13 cellular contexts compared by ENCODE assay signal in the genomic region with DNA sequence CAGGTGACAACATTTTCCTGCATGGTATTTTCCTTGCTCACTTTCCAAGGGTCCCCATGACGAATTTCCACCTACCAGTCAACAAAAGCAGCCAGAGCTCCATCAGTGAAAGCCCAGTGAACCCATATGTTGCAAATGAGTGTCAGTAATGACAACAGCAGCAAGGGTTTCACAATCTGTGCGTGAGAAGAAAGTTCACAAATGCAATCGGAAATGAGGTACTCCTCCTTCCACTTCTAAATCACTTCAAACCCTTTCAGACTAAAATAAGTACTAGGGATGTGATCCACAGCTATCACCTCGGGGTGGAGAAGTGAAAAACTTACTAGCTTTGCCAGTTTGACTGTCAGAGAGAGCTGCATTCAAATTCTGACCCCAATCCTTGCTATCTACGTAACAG. TPM values are rescaled to one million over a fixed set of nuclear protein-coding genes. Genes with fewer than 3 reads are reported as not detected.
DNase-seq lines count a peak whose midpoint lies in the region; ATAC-seq, FAIRE-seq and TF ChIP-seq lines count a peak whose summit lies in the region.
"Had no signal": no experiment of that assay in that cellular context is flagged by ENCODE, and none has a peak within 500 bp of the region (broad histone marks: within the 10 kb centered on the region; RNA-seq: fewer than 3 reads in every experiment).

No MANE protein-coding gene starts in this region.

- H3K4me1 Mint-ChIP-seq in effector memory CD8-positive, alpha-beta T cell (ENCODE audit: low read depth in 2 of 2): peaks cover under 1 to 5% of the 10 kb centered on the region in 2 donors
- H3K4me1 Mint-ChIP-seq: brain had no signal

- RAD21 ChIA-PET in GM12878 (lab: Charles Lee; ENCODE audit: unreplicated experiment): interaction anchor here (0.7 to 2.2 kb wide), 4 partner anchors 9 to 28 kb away, joined by 3 to 8 read pairs (median 4); no protein-coding TSS in a partner anchor

- no peaks in the 10 kb centered on the region for H3K79me2 ChIP-seq in GM12878 (ENCODE audit: control insufficient read depth, insufficient read depth, low read length)

- H3K9me3 Mint-ChIP-seq in effector memory CD8-positive, alpha-beta T cell: no peaks in the 10 kb centered on the region
- H3K9me3 Mint-ChIP-seq: brain had no signal

- peaks cover 34 to 36% of the 10 kb centered on the region in 2 donors for H3K27me3 Mint-ChIP-seq in effector memory CD8-positive, alpha-beta T cell
- H3K27me3 Mint-ChIP-seq: brain had no signal

- SMC1A ChIA-PET in GM12878 (lab: Charles Lee; ENCODE audit: uncharacterized antibody, unreplicated experiment): interaction anchor here (0.7 to 2.1 kb wide), 7 partner anchors 9 to 91 kb away, joined by 3 to 9 read pairs (median 5); no protein-coding TSS in a partner anchor

- H3K27ac ChIP-seq in GM12878 (ENCODE audit: control insufficient read depth, insufficient read depth): no peak overlapping the region
- H3K27ac ChIP-seq: SK-N-MC, skin epidermis had no signal

- no peak overlapping the region for H3K9ac ChIP-seq in GM12878 (ENCODE audit: control insufficient read depth, insufficient read depth, low read length)

- H3K9me3 ChIP-seq in GM12878 (replicated peaks; ENCODE audit: control insufficient read depth, insufficient read depth, low read length): peaks cover 2% of the 10 kb centered on the region; the same call in 1 of the 3 replicates

- H3K36me3 Mint-ChIP-seq in effector memory CD8-positive, alpha-beta T cell (ENCODE audit: insufficient read depth): no peaks in the 10 kb centered on the region
- H3K36me3 Mint-ChIP-seq: brain had no signal

- H3K27me3 ChIP-seq in GM12878 (replicated peaks in 1 of 2; ENCODE audit: control insufficient read depth in 2 of 2, insufficient read depth in 2 of 2, low read length in 1 of 2): no peaks in the 10 kb centered on the region

- DNase-seq in AG09309 (ENCODE audit: low read depth): peak; percentile 85
- DNase-seq in GM12878 (ENCODE audit: low read depth, low spot score): peak; percentile 33
- no peak for DNase-seq in stimulated activated naive CD4-positive, alpha-beta T cell (lab: John Stamatoyannopoulos, UW)
- DNase-seq in effector memory CD8-positive, alpha-beta T cell: no peak
- DNase-seq in COLO668 (lab: John Stamatoyannopoulos, UW; ENCODE audit: unreplicated experiment): no peak
- no peak for DNase-seq in effector CD4-positive, alpha-beta T cell
- DNase-seq: activated CD8-positive, alpha-beta T cell treated with anti-CD3 and anti-CD28 coated beads, Interleukin-2, amount 10 ng/mL, durations not matched to agents 7 days and 5 days; NCI-H146 had no signal

- no peak for TF ChIP-seq CTCF in AG09309 (IDR thresholded peaks at IDR 0.05; ENCODE audit: control insufficient read depth, insufficient read depth, low read depth, low read length, missing control alignments)
- TF ChIP-seq CTCF in GM12878 (IDR thresholded peaks at IDR 0.05 in 2 of 3, conservative IDR thresholded peaks at IDR 0.05 in 1 of 3; ENCODE audit: control insufficient read depth in 2 of 3, extremely low read depth in 1 of 3, insufficient read depth in 1 of 3, low read depth in 3 of 3, low read length in 3 of 3): no peak

- TF ChIP-seq POLR2A in GM12878 (IDR thresholded peaks at IDR 0.05; ENCODE audit: low read depth, low read length): no peak

- H3K4me3 ChIP-seq in AG09309 (ENCODE audit: control insufficient read depth, low read depth, low read length): no peak overlapping the region
- no peak overlapping the region for H3K4me3 ChIP-seq in GM12878
- H3K4me3 ChIP-seq: SK-N-MC, skin epidermis had no signal

- H3K4me1 ChIP-seq in GM12878 (ENCODE audit: control insufficient read depth, insufficient read depth, low read length): peaks cover 11% of the 10 kb centered on the region; the same call in 1 of the 2 replicates

- 9% methylated on average over 5 of the region's 5 CpGs for WGBS in GM12878 (ENCODE audit: insufficient coverage, insufficient replicate concordance, low lambda C conversion rate, missing lambda C conversion rate)

- in situ Hi-C loops in GM12878 (cut with MboI): no loop called here

- no peak for FAIRE-seq in GM12878 (lab: Jason Lieb, UNC)

- intact Hi-C loops in GM12878 (cut with micrococcal nuclease; ENCODE audit: unreplicated experiment): no loop called here

- ATAC-seq in GM19395 (IDR thresholded peaks at IDR 0.05; ENCODE audit: unreplicated experiment) (peak; percentile 85), HG03460 (IDR thresholded peaks at IDR 0.05; ENCODE audit: unreplicated experiment) (peak; percentile 60), GM12878 (peak; percentile 59)
- no peak for ATAC-seq in effector memory CD8-positive, alpha-beta T cell (replicated peaks)
- ATAC-seq: activated CD8-positive, alpha-beta T cell treated with anti-CD3 and anti-CD28 coated beads, Interleukin-2, amount 10 ng/mL, durations not matched to agents 7 days and 5 days had no signal

- H3K36me3 ChIP-seq in GM12878 (ENCODE audit: control insufficient read depth in 2 of 2, insufficient read depth in 2 of 2, low read length in 1 of 2): no peaks in the 10 kb centered on the region

- BruUV-seq in GM12878 (replicated peaks; lab: Mats Ljungman, UMichigan): no TSS peak

- CTCF ChIA-PET in GM12878 (lab: Yijun Ruan, JAX): no interaction called here

- no peak overlapping the region for H2AFZ ChIP-seq in GM12878 (ENCODE audit: control insufficient read depth, low read depth, low read length)

- TF ChIP-seq EP300 in GM12878 (IDR thresholded peaks at IDR 0.05; ENCODE audit: borderline replicate concordance in 1 of 2, control insufficient read depth in 1 of 2, low read depth in 2 of 2, low read length in 2 of 2): 0 out of 4 replicates have a peak, but pooled peaks of 1 of the 2 experiments have one; percentile 17

- no peak overlapping the region for H3K4me3 Mint-ChIP-seq in effector memory CD8-positive, alpha-beta T cell
- H3K4me3 Mint-ChIP-seq: activated CD8-positive, alpha-beta T cell treated with anti-CD3 and anti-CD28 coated beads, Interleukin-2, amount 10 ng/mL, durations not matched to agents 7 days and 5 days; brain had no signal

- TF ChIP-seq RAD21 in GM12878 (IDR thresholded peaks at IDR 0.05; ENCODE audit: insufficient read depth, low read depth, low read length): no peak

- no peaks in the 10 kb centered on the region for H4K20me1 ChIP-seq in GM12878 (ENCODE audit: control insufficient read depth, insufficient read depth)

- POLR2A ChIA-PET in GM12878 (lab: Charles Lee): no interaction called here

- H3K27ac Mint-ChIP-seq in effector memory CD8-positive, alpha-beta T cell: no peak overlapping the region
- H3K27ac Mint-ChIP-seq: activated CD8-positive, alpha-beta T cell treated with anti-CD3 and anti-CD28 coated beads, Interleukin-2, amount 10 ng/mL, durations not matched to agents 7 days and 5 days; brain had no signal

- H3K4me2 ChIP-seq in GM12878 (ENCODE audit: control insufficient read depth, insufficient read depth): no peak overlapping the region

TF ChIP-seq in GM12878, 131 proteins besides CTCF, POLR2A, EP300 and RAD21 (continues in another document):
- TF ChIP-seq, protein P1, sequence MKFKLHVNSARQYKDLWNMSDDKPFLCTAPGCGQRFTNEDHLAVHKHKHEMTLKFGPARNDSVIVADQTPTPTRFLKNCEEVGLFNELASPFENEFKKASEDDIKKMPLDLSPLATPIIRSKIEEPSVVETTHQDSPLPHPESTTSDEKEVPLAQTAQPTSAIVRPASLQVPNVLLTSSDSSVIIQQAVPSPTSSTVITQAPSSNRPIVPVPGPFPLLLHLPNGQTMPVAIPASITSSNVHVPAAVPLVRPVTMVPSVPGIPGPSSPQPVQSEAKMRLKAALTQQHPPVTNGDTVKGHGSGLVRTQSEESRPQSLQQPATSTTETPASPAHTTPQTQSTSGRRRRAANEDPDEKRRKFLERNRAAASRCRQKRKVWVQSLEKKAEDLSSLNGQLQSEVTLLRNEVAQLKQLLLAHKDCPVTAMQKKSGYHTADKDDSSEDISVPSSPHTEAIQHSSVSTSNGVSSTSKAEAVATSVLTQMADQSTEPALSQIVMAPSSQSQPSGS (IDR thresholded peaks at IDR 0.05; ENCODE audit: low read length): peak; percentile 70
- TF ChIP-seq FOXM1 (IDR thresholded peaks at IDR 0.05; ENCODE audit: low read depth, low read length) (peak; percentile 85; the same call in 1 of the 2 replicates), ZNF622 (IDR thresholded peaks at IDR 0.05) (no peak), JUNB (IDR thresholded peaks at IDR 0.05) (peak; percentile 64), ETV6 (conservative IDR thresholded peaks at IDR 0.05 in 1 of 2, IDR thresholded peaks at IDR 0.05 in 1 of 2; ENCODE audit: borderline replicate concordance in 1 of 2, low read depth in 1 of 2) (peak in 1 of 2 experiments; percentile 72; a peak in 1 of 4 replicates)

RNA-seq across cellular contexts. Expression of a gene that starts 55.6 kb away (rescaled TPM):
- 59.6 and 68.0 TPM in 2 replicates for total RNA-seq in GM12878 (2013; cell fraction: nucleolus; rRNA removed)
- total RNA-seq in GM12878 (2014; rRNA removed) (16.2 and 18.1 TPM in 2 replicates), GM12878 (2014; rRNA removed; fragmentation: Illumina TruSeq; extraction: Trizol) (18.9 and 20.5 TPM in 2 replicates), GM12878 (2021) (12.5 and 15.6 TPM in 2 replicates)
- 11.0 TPM for polyA plus RNA-seq in GM12878 (2011; ENCODE audit: low read depth)
- polyA plus RNA-seq in GM12878 (2011; rRNA removed) (35.5 and 63.4 TPM in 2 replicates), GM12878 (2014; fragmentation: Illumina TruSeq; extraction: Trizol) (23.6 and 29.1 TPM in 2 replicates), GM12878 (2014; fragmentation: Nextera tagmentation; extraction: Ambion mirVana) (10 to 100 TPM; 80.2 to 99.5 TPM), GM12878 (2014; rRNA removed) (17.4 and 18.1 TPM in 2 replicates), GM12878 (2016; fragmentation: Nextera tagmentation; extraction: Ambion mirVana) (10 to 100 TPM; 33.2 to 42.0 TPM)
- polyA plus RNA-seq in GM12878 (2011; cell fraction: cytosol; rRNA removed): 9.9 and 13.5 TPM in 2 replicates
- 18.2 and 23.2 TPM in 2 replicates for polyA plus RNA-seq in GM12878 (2011; cell fraction: nucleus; rRNA removed)
- 15.9 and 22.8 TPM in 2 replicates for polyA plus RNA-seq in GM12878 (2012)
- polyA minus RNA-seq in GM12878 (2011; rRNA and poly(A)+ RNA removed): 9.1 and 11.0 TPM in 2 replicates
- polyA minus RNA-seq in GM12878 (2011; cell fraction: cytosol; rRNA and poly(A)+ RNA removed): 3.1 and 6.7 TPM in 2 replicates
- 21.5 and 27.6 TPM in 2 replicates for polyA minus RNA-seq in GM12878 (2011; cell fraction: nucleus; rRNA and poly(A)+ RNA removed)

Comparison
In these comparisons a context has a peak if more than half of its experiments do, and no peak if none do; other contexts are left out.
1. DNase-seq: peak in AG09309 (single experiment) and GM12878 (single experiment); none in stimulated activated naive CD4-positive, alpha-beta T cell (0 of 6), effector memory CD8-positive, alpha-beta T cell (0 of 3), COLO668 (single experiment) and effector CD4-positive, alpha-beta T cell (single experiment).